Comparison of ENCODE assay signal across 38 cellular contexts in genomic region chr7:141132671-141133070, GRCh38.
"Had no signal": no experiment of that assay in that cellular context is flagged by ENCODE, and none has a peak within 500 bp of the region (broad histone marks: within the 10 kb centered on the region; RNA-seq: fewer than 3 reads in every experiment).

No MANE protein-coding gene starts in this region.

- H3K4me1 ChIP-seq: adrenal gland, ascending aorta, body of pancreas, breast epithelium had no signal

- H3K27me3 ChIP-seq: adrenal gland, ascending aorta, body of pancreas, brain microvascular endothelial cell, breast epithelium, cardiac muscle cell had no signal

- H3K4me3 ChIP-seq: adrenal gland, ascending aorta, body of pancreas, breast epithelium, cardiac muscle cell had no signal

- DNase-seq: activated effector memory CD4-positive, alpha-beta T cell treated with anti-CD3 and anti-CD28 coated beads, Interleukin-2, amount 50 U/mL, for 16 hours; activated effector memory CD4-positive, alpha-beta T cell treated with Interleukin-2 at 50 U/mL for 16 hours; activated gamma-delta T cell; activated gamma-delta T cell treated with Interleukin-2 at 50 U/mL for 16 hours; activated naive CD4-positive, alpha-beta T cell; activated naive CD4-positive, alpha-beta T cell treated with anti-CD3 and anti-CD28 coated beads for 36 hours; activated naive CD4-positive, alpha-beta T cell treated with anti-CD3 and anti-CD28 coated beads, Interleukin-2, amount 10 ng/mL, durations not matched to agents 7 days and 5 days; activated naive CD4-positive, alpha-beta T cell treated with anti-CD3 and anti-CD28 coated beads, Interleukin-2, amount 50 U/mL, for 16 hours; activated naive CD4-positive, alpha-beta T cell treated with Interleukin-2 at 50 U/mL for 16 hours; activated naive CD8-positive, alpha-beta T cell treated with anti-CD3 and anti-CD28 coated beads for 36 hours; activated naive CD8-positive, alpha-beta T cell treated with anti-CD3 and anti-CD28 coated beads, Interleukin-2, amount 10 ng/mL, durations not matched to agents 7 days and 5 days; activated naive CD8-positive, alpha-beta T cell treated with anti-CD3 and anti-CD28 coated beads, Interleukin-2, amount 50 U/mL, for 24 hours; activated T-cell treated with anti-CD3 and anti-CD28 coated beads for 4 hours; activated T-cell treated with anti-CD3 and anti-CD28 coated beads, Interleukin-2, amount 50 U/mL, for 1 hour; activated T-cell treated with anti-CD3 and anti-CD28 coated beads, Interleukin-2, amount 50 U/mL, for 24 hours; activated T-cell treated with anti-CD3 and anti-CD28 coated beads, Interleukin-2, amount 50 U/mL, for 4 hours; activated T-cell treated with anti-CD3 and anti-CD28 coated beads, Interleukin-2, amount 50 U/mL, for 48 hours; activated T-cell treated with anti-CD3 and anti-CD28 coated beads, Interleukin-2, amount 50 U/mL, for 72 hours; adrenal gland; amniotic stem cell; amygdala; anterior cingulate cortex; aorta; body of pancreas; brain microvascular endothelial cell; caudate nucleus; central memory CD4-positive, alpha-beta T cell; cerebellar nuclear complex had no signal

- H3K4me1 Mint-ChIP-seq: activated naive CD4-positive, alpha-beta T cell treated with anti-CD3 and anti-CD28 coated beads, Interleukin-2, amount 10 ng/mL, durations not matched to agents 7 days and 5 days; activated naive CD4-positive, alpha-beta T cell treated with anti-CD3 and anti-CD28 coated beads, Interleukin-2, amount 50 U/mL, for 24 hours; activated naive CD8-positive, alpha-beta T cell treated with anti-CD3 and anti-CD28 coated beads for 36 hours; activated naive CD8-positive, alpha-beta T cell treated with anti-CD3 and anti-CD28 coated beads, Interleukin-2, amount 10 ng/mL, durations not matched to agents 7 days and 5 days; activated naive CD8-positive, alpha-beta T cell treated with anti-CD3 and anti-CD28 coated beads, Interleukin-2, amount 50 U/mL, for 24 hours; activated T-helper 17 cell treated with anti-CD3 and anti-CD28 coated beads, Interleukin-2, amount 50 U/mL, for 72 hours; brain; central memory CD8-positive, alpha-beta T cell had no signal

- H3K27ac Mint-ChIP-seq: activated naive CD4-positive, alpha-beta T cell treated with anti-CD3 and anti-CD28 coated beads for 36 hours; activated naive CD4-positive, alpha-beta T cell treated with anti-CD3 and anti-CD28 coated beads, Interleukin-2, amount 10 ng/mL, durations not matched to agents 7 days and 5 days; activated naive CD4-positive, alpha-beta T cell treated with anti-CD3 and anti-CD28 coated beads, Interleukin-2, amount 50 U/mL, for 24 hours; activated naive CD8-positive, alpha-beta T cell; activated naive CD8-positive, alpha-beta T cell treated with anti-CD3 and anti-CD28 coated beads for 36 hours; activated naive CD8-positive, alpha-beta T cell treated with anti-CD3 and anti-CD28 coated beads, Interleukin-2, amount 10 ng/mL, durations not matched to agents 7 days and 5 days; activated naive CD8-positive, alpha-beta T cell treated with anti-CD3 and anti-CD28 coated beads, Interleukin-2, amount 50 U/mL, for 24 hours; activated T-cell treated with anti-CD3 and anti-CD28 coated beads, Interleukin-2, amount 50 U/mL, for 24 hours; activated T-cell treated with anti-CD3 and anti-CD28 coated beads, Interleukin-2, amount 50 U/mL, for 72 hours; activated T-helper 1 cell treated with anti-CD3 and anti-CD28 coated beads, Interleukin-12 subunit alpha, Interleukin-12 subunit beta, Interleukin-2, Interleukin-4 antibody, amounts not matched to agents 30 ng/mL and 10 ng/mL and 1 ng/mL, durations not matched to agents 14 hours and 24 hours and 36 hours; activated T-helper 17 cell treated with anti-CD3 and anti-CD28 coated beads, Interleukin-2, amount 50 U/mL, for 72 hours; activated T-helper 2 cell treated with anti-CD3 and anti-CD28 coated beads, Interferon-gamma antibody, Interleukin-2, Interleukin-4, amounts not matched to agents 10 μg/mL and 5 μg/mL and 100 μg/mL, durations not matched to agents 14 hours and 24 hours and 36 hours; brain had no signal

- ATAC-seq: activated naive CD8-positive, alpha-beta T cell treated with anti-CD3 and anti-CD28 coated beads, Interleukin-2, amount 50 U/mL, for 24 hours; activated T-cell treated with anti-CD3 and anti-CD28 coated beads, Interleukin-2, amount 50 U/mL, for 4 hours; activated T-cell treated with anti-CD3 and anti-CD28 coated beads, Interleukin-2, amount 50 U/mL, for 72 hours; activated T-helper 17 cell treated with anti-CD3 and anti-CD28 coated beads, Interleukin-2, amount 50 U/mL, for 72 hours; body of pancreas had no signal

- H3K27me3 Mint-ChIP-seq: brain had no signal

- H3K36me3 ChIP-seq: adrenal gland, ascending aorta, brain microvascular endothelial cell, breast epithelium, cardiac muscle cell had no signal

- H3K9me3 Mint-ChIP-seq: activated naive CD4-positive, alpha-beta T cell treated with anti-CD3 and anti-CD28 coated beads, Interleukin-2, amount 10 ng/mL, durations not matched to agents 7 days and 5 days; activated T-helper 2 cell treated with anti-CD3 and anti-CD28 coated beads, Interferon-gamma antibody, Interleukin-2, Interleukin-4, amounts not matched to agents 10 μg/mL and 5 μg/mL and 100 μg/mL, durations not matched to agents 14 hours and 24 hours and 36 hours had no signal

- H3K36me3 Mint-ChIP-seq: activated naive CD4-positive, alpha-beta T cell treated with anti-CD3 and anti-CD28 coated beads, Interleukin-2, amount 10 ng/mL, durations not matched to agents 7 days and 5 days; activated naive CD4-positive, alpha-beta T cell treated with anti-CD3 and anti-CD28 coated beads, Interleukin-2, amount 50 U/mL, for 24 hours; activated naive CD8-positive, alpha-beta T cell treated with anti-CD3 and anti-CD28 coated beads for 36 hours; activated naive CD8-positive, alpha-beta T cell treated with anti-CD3 and anti-CD28 coated beads, Interleukin-2, amount 10 ng/mL, durations not matched to agents 7 days and 5 days had no signal

- H3K27ac ChIP-seq: adrenal gland, ascending aorta, body of pancreas, brain microvascular endothelial cell, breast epithelium, cardiac muscle cell had no signal

- H3K9me3 ChIP-seq: adrenal gland, ascending aorta, body of pancreas had no signal

- H3K4me3 Mint-ChIP-seq: activated naive CD4-positive, alpha-beta T cell treated with anti-CD3 and anti-CD28 coated beads for 36 hours; activated naive CD4-positive, alpha-beta T cell treated with anti-CD3 and anti-CD28 coated beads, Interleukin-2, amount 10 ng/mL, durations not matched to agents 7 days and 5 days; activated naive CD4-positive, alpha-beta T cell treated with anti-CD3 and anti-CD28 coated beads, Interleukin-2, amount 50 U/mL, for 24 hours; activated naive CD8-positive, alpha-beta T cell; activated naive CD8-positive, alpha-beta T cell treated with anti-CD3 and anti-CD28 coated beads for 36 hours; activated naive CD8-positive, alpha-beta T cell treated with anti-CD3 and anti-CD28 coated beads, Interleukin-2, amount 10 ng/mL, durations not matched to agents 7 days and 5 days; activated naive CD8-positive, alpha-beta T cell treated with anti-CD3 and anti-CD28 coated beads, Interleukin-2, amount 50 U/mL, for 24 hours; activated T-cell treated with anti-CD3 and anti-CD28 coated beads, Interleukin-2, amount 50 U/mL, for 24 hours; activated T-cell treated with anti-CD3 and anti-CD28 coated beads, Interleukin-2, amount 50 U/mL, for 4 hours; activated T-cell treated with anti-CD3 and anti-CD28 coated beads, Interleukin-2, amount 50 U/mL, for 72 hours; activated T-helper 1 cell treated with anti-CD3 and anti-CD28 coated beads, Interleukin-12 subunit alpha, Interleukin-12 subunit beta, Interleukin-2, Interleukin-4 antibody, amounts not matched to agents 30 ng/mL and 10 ng/mL and 1 ng/mL, durations not matched to agents 14 hours and 24 hours and 36 hours; activated T-helper 17 cell treated with anti-CD3 and anti-CD28 coated beads, Interleukin-2, amount 50 U/mL, for 72 hours; brain; central memory CD8-positive, alpha-beta T cell had no signal
